In genomic region chr11:79237676-79238075, GRCh38 we compare ENCODE assay signal across 14 cellular contexts.
DNase-seq lines count a peak whose midpoint lies in the region; ATAC-seq and TF ChIP-seq lines count a peak whose summit lies in the region.
"Had no signal": no experiment of that assay in that cellular context is flagged by ENCODE, and none has a peak within 500 bp of the region (broad histone marks: within the 10 kb centered on the region; RNA-seq: fewer than 3 reads in every experiment).

No MANE protein-coding gene starts in this region.

- H3K79me2 ChIP-seq in smooth muscle cell (ENCODE audit: low read depth): no peaks in the 10 kb centered on the region

- no peaks in the 10 kb centered on the region for H3K27me3 ChIP-seq in smooth muscle cell (ENCODE audit: low read depth)
- H3K27me3 ChIP-seq: foreskin keratinocyte, upper lobe of left lung had no signal

- no peak overlapping the region for H2AFZ ChIP-seq in smooth muscle cell (ENCODE audit: low read depth)

- H3K27ac ChIP-seq in smooth muscle cell (ENCODE audit: low read depth): peak overlapping the region; percentile 96
- H3K27ac ChIP-seq: foreskin keratinocyte, prostate gland, upper lobe of left lung had no signal

- peak overlapping the region; percentile 74 for H3K9ac ChIP-seq in smooth muscle cell (ENCODE audit: low read depth)

- peak overlapping the region; percentile 67 for H3K4me2 ChIP-seq in smooth muscle cell

- peaks cover 23% of the 10 kb centered on the region for H3K4me1 ChIP-seq in smooth muscle cell (ENCODE audit: low read depth)
- H3K4me1 ChIP-seq: prostate gland, upper lobe of left lung had no signal

- no peaks in the 10 kb centered on the region for H3K9me3 ChIP-seq in smooth muscle cell (replicated peaks; ENCODE audit: low read depth)
- H3K9me3 ChIP-seq: prostate gland, upper lobe of left lung had no signal

- H4K20me1 ChIP-seq in smooth muscle cell (ENCODE audit: low read depth): no peaks in the 10 kb centered on the region

- DNase-seq in GM04504 (ENCODE audit: low read depth): peak; percentile 73
- peak; percentile 60 for DNase-seq in dedifferentiated amniotic fluid mesenchymal stem cell (ENCODE audit: extremely low spot score)
- peak; percentile 19 for DNase-seq in inferior parietal cortex (ENCODE audit: extremely low spot score)
- DNase-seq in smooth muscle cell (lab: John Stamatoyannopoulos, UW; ENCODE audit: unreplicated experiment): no peak
- DNase-seq in iPS-NIHi11 (ENCODE audit: low spot score): no peak
- no peak for DNase-seq in NCI-H1417 (lab: John Stamatoyannopoulos, UW)
- DNase-seq: aorta, NCI-H2171, PC-3, upper lobe of left lung had no signal

- H3K36me3 ChIP-seq in smooth muscle cell (ENCODE audit: low read depth): no peaks in the 10 kb centered on the region
- H3K36me3 ChIP-seq: prostate gland, upper lobe of left lung had no signal

- ATAC-seq in HG03025 (IDR thresholded peaks at IDR 0.05; ENCODE audit: low FRiP score, unreplicated experiment): no peak
- no peak for ATAC-seq in GM18868 (IDR thresholded peaks at IDR 0.05; ENCODE audit: unreplicated experiment)
- ATAC-seq: foreskin keratinocyte, PC-3 had no signal

- no peak overlapping the region for H3K4me3 ChIP-seq in smooth muscle cell
- H3K4me3 ChIP-seq: prostate gland, upper lobe of left lung had no signal

- 7% methylated on average over 6 of the region's 6 CpGs for WGBS in smooth muscle cell (ENCODE audit: low lambda C conversion rate)

- TF ChIP-seq CTCF in smooth muscle cell (IDR thresholded peaks at IDR 0.05; ENCODE audit: borderline replicate concordance, insufficient read depth, poor library complexity, severe bottlenecking): no peak

- H3F3A ChIP-seq in smooth muscle cell (ENCODE audit: low read depth): peaks cover 13% of the 10 kb centered on the region

Comparison
In these comparisons a context has a peak if more than half of its experiments do, and no peak if none do; other contexts are left out.
1. DNase-seq: peak in GM04504 (single experiment), dedifferentiated amniotic fluid mesenchymal stem cell (single experiment) and inferior parietal cortex (single experiment); none in smooth muscle cell (single experiment), iPS-NIHi11 (single experiment) and NCI-H1417 (0 of 3).